In genomic region chr6:97440590-97441176, GRCh38 we compare ENCODE assay signal across 8 cellular contexts.
DNase-seq lines count a peak whose midpoint lies in the region; ATAC-seq and TF ChIP-seq lines count a peak whose summit lies in the region.

No MANE protein-coding gene starts in this region.

- H3K4me1 Mint-ChIP-seq in activated T-cell treated with anti-CD3 and anti-CD28 coated beads, Interleukin-2, amount 50 U/mL, for 72 hours (ENCODE audit: low read depth), result no peaks in the 10 kb centered on the region
- peaks cover 2% of the 10 kb centered on the region for H3K4me1 Mint-ChIP-seq in T-helper 17 cell

- H3K27ac ChIP-seq in right lobe of liver, result no peak overlapping the region

- H3K36me3 ChIP-seq in right lobe of liver, result no peaks in the 10 kb centered on the region

- TF ChIP-seq CTCF in right lobe of liver (IDR thresholded peaks at IDR 0.05), result peak in 3 of 4 donors; percentile 13 to 18 (median 15)

- no peaks in the 10 kb centered on the region for H3K9me3 Mint-ChIP-seq in activated T-cell treated with anti-CD3 and anti-CD28 coated beads, Interleukin-2, amount 50 U/mL, for 72 hours

- H3K9me3 ChIP-seq in right lobe of liver, result no peaks in the 10 kb centered on the region
- no peaks in the 10 kb centered on the region for H3K9me3 ChIP-seq in T-helper 17 cell (ENCODE audit: control insufficient read depth, low read length, poor library complexity, severe bottlenecking)

- intact Hi-C loops in right lobe of liver (cut with DNase I), result no loop called here

- H3K27me3 Mint-ChIP-seq in activated T-cell treated with anti-CD3 and anti-CD28 coated beads, Interleukin-2, amount 50 U/mL, for 72 hours (ENCODE audit: low read depth), result no peaks in the 10 kb centered on the region
- peaks cover 5% of the 10 kb centered on the region for H3K27me3 Mint-ChIP-seq in T-helper 17 cell

- H3K4me3 ChIP-seq in right lobe of liver, result no peak overlapping the region

- ATAC-seq in GM19395 (IDR thresholded peaks at IDR 0.05; ENCODE audit: unreplicated experiment), result peak; percentile 72
- peak; percentile 21 to 72 (median 50) for ATAC-seq in right lobe of liver
- ATAC-seq in activated T-cell treated with anti-CD3 and anti-CD28 coated beads, Interleukin-2, amount 50 U/mL, for 72 hours (replicated peaks in 1 of 2), result no peak
- ATAC-seq in T-helper 17 cell, result no peak

- no peaks in the 10 kb centered on the region for H3K27me3 ChIP-seq in right lobe of liver

- no peaks in the 10 kb centered on the region for H3K4me1 ChIP-seq in right lobe of liver

- WGBS in right lobe of liver (ENCODE audit: insufficient coverage, low coverage, low lambda C conversion rate, missing lambda C conversion rate), result 17% methylated on average over 7 of the region's 7 CpGs

- no peak for TF ChIP-seq POLR2A in right lobe of liver (IDR thresholded peaks at IDR 0.05)

- no peak overlapping the region for H3K27ac Mint-ChIP-seq in activated T-cell treated with anti-CD3 and anti-CD28 coated beads, Interleukin-2, amount 50 U/mL, for 72 hours
- no peak overlapping the region for H3K27ac Mint-ChIP-seq in T-helper 17 cell

- no peaks in the 10 kb centered on the region for H3K36me3 Mint-ChIP-seq in activated T-cell treated with anti-CD3 and anti-CD28 coated beads, Interleukin-2, amount 50 U/mL, for 72 hours (ENCODE audit: insufficient read depth in 2 of 2)
- no peaks in the 10 kb centered on the region for H3K36me3 Mint-ChIP-seq in T-helper 17 cell (ENCODE audit: low read depth)

- H3K4me3 Mint-ChIP-seq in activated T-cell treated with anti-CD3 and anti-CD28 coated beads, Interleukin-2, amount 50 U/mL, for 72 hours, result no peak overlapping the region
- no peak overlapping the region for H3K4me3 Mint-ChIP-seq in T-helper 17 cell

- DNase-seq in AG08395 (ENCODE audit: low spot score) (peak; percentile 44), NCI-H1930 (lab: John Stamatoyannopoulos, UW) (peak; percentile 30 to 40), astrocyte of the hippocampus (ENCODE audit: low read depth, low spot score) (peak; percentile 75), right lobe of liver (peak in 1 of 3 donors; percentile 17), GF-D8 (lab: John Stamatoyannopoulos, UW) (no peak), T-helper 17 cell (no peak)
- no peak for DNase-seq in activated T-cell treated with anti-CD3 and anti-CD28 coated beads, Interleukin-2, amount 50 U/mL, for 72 hours

Comparison
In these comparisons a context has a peak if more than half of its experiments do, and no peak if none do; other contexts are left out.
1. DNase-seq: peak in AG08395 (single experiment), NCI-H1930 (2 of 2) and astrocyte of the hippocampus (single experiment); none in GF-D8 (single experiment), activated T-cell treated with anti-CD3 and anti-CD28 coated beads, Interleukin-2, amount 50 U/mL, for 72 hours (0 of 2) and T-helper 17 cell (0 of 3).
2. ATAC-seq: peak in GM19395 (single experiment) and right lobe of liver (4 of 4); none in activated T-cell treated with anti-CD3 and anti-CD28 coated beads, Interleukin-2, amount 50 U/mL, for 72 hours (0 of 2) and T-helper 17 cell (single experiment).